ENCODE assay signal across 17 cellular contexts in genomic region chr7:14144109-14144508, GRCh38.
DNase-seq lines count a peak whose midpoint lies in the region; ATAC-seq and TF ChIP-seq lines count a peak whose summit lies in the region.
"Had no signal": no experiment of that assay in that cellular context is flagged by ENCODE, and none has a peak within 500 bp of the region (broad histone marks: within the 10 kb centered on the region; RNA-seq: fewer than 3 reads in every experiment).

No MANE protein-coding gene starts in this region.

- H3K4me3 ChIP-seq in GM23338 (no peak overlapping the region), fibroblast of villous mesenchyme (ENCODE audit: low read depth, low read length) (no peak overlapping the region)
- H3K4me3 ChIP-seq: BLaER1 had no signal

- H3K4me1 ChIP-seq in GM23338 (ENCODE audit: insufficient read depth) = peaks cover 12% of the 10 kb centered on the region; the same call in 1 of the 2 replicates
- H3K4me1 ChIP-seq: BLaER1, Caco-2 had no signal

- H3K9me3 Mint-ChIP-seq in GM23338 (no peaks in the 10 kb centered on the region), WTC11 (no peaks in the 10 kb centered on the region)
- peaks cover 0 to 9% (median 0%) of the 10 kb centered on the region in 9 donors for H3K9me3 Mint-ChIP-seq in naive thymus-derived CD8-positive, alpha-beta T cell
- H3K9me3 Mint-ChIP-seq: CD8-positive, alpha-beta T cell had no signal

- no peaks in the 10 kb centered on the region for H3K79me2 ChIP-seq in GM23338 (replicated peaks; ENCODE audit: insufficient read depth)

- ATAC-seq in GM23338 (no peak), WTC11 (no peak), esophagus mucosa (no peak), HG03280 (IDR thresholded peaks at IDR 0.05; ENCODE audit: unreplicated experiment) (no peak)
- ATAC-seq in naive thymus-derived CD8-positive, alpha-beta T cell = no peak
- ATAC-seq: CD8-positive, alpha-beta T cell had no signal

- H3K27me3 ChIP-seq in GM23338 (ENCODE audit: insufficient read depth) = no peaks in the 10 kb centered on the region
- H3K27me3 ChIP-seq: BLaER1 had no signal

- H2AFZ ChIP-seq in GM23338 = no peak overlapping the region

- H3K36me3 Mint-ChIP-seq in GM23338 (ENCODE audit: low read depth) (no peaks in the 10 kb centered on the region), WTC11 (no peaks in the 10 kb centered on the region)
- H3K36me3 Mint-ChIP-seq in naive thymus-derived CD8-positive, alpha-beta T cell = no peaks in the 10 kb centered on the region
- H3K36me3 Mint-ChIP-seq: CD4-positive, CD25-positive, alpha-beta regulatory T cell; CD8-positive, alpha-beta T cell had no signal

- POLR2A ChIA-PET in WTC11 (lab: Charles Lee) = interaction anchor here (0.6 to 1.2 kb wide), 2 partner anchors 153 to 1582 kb away, joined by 3 to 4 read pairs; no protein-coding TSS in a partner anchor
- POLR2A ChIA-PET in naive thymus-derived CD8-positive, alpha-beta T cell (lab: Charles Lee) = no interaction called here

- H3K27me3 Mint-ChIP-seq in GM23338 (ENCODE audit: insufficient read depth, low read depth, poor library complexity) = no peaks in the 10 kb centered on the region
- no peaks in the 10 kb centered on the region for H3K27me3 Mint-ChIP-seq in WTC11 (ENCODE audit: low read depth)
- H3K27me3 Mint-ChIP-seq in naive thymus-derived CD8-positive, alpha-beta T cell = no peaks in the 10 kb centered on the region
- H3K27me3 Mint-ChIP-seq: CD4-positive, CD25-positive, alpha-beta regulatory T cell had no signal

- H3K4me3 Mint-ChIP-seq in GM23338 (no peak overlapping the region), WTC11 (no peak overlapping the region)
- no peak overlapping the region for H3K4me3 Mint-ChIP-seq in naive thymus-derived CD8-positive, alpha-beta T cell
- H3K4me3 Mint-ChIP-seq: CD4-positive, CD25-positive, alpha-beta regulatory T cell; CD8-positive, alpha-beta T cell had no signal

- no peaks in the 10 kb centered on the region for H4K20me1 ChIP-seq in GM23338 (replicated peaks; ENCODE audit: insufficient read depth)
- H4K20me1 ChIP-seq: BLaER1 had no signal

- H3F3A ChIP-seq in GM23338 (replicated peaks; ENCODE audit: low read depth) = no peaks in the 10 kb centered on the region

- no peaks in the 10 kb centered on the region for H3K9me2 ChIP-seq in GM23338 (ENCODE audit: insufficient read depth)

- CTCF ChIA-PET in WTC11 (lab: Charles Lee) = interaction anchor here (1.4 to 1.6 kb wide), 3 partner anchors 9 to 547 kb away, joined by 3 to 5 read pairs (median 4); no protein-coding TSS in a partner anchor

- peak overlapping the region; percentile 85 for H3K27ac Mint-ChIP-seq in GM23338
- peak overlapping the region; percentile 87 for H3K27ac Mint-ChIP-seq in WTC11
- no peak overlapping the region for H3K27ac Mint-ChIP-seq in naive thymus-derived CD8-positive, alpha-beta T cell
- H3K27ac Mint-ChIP-seq: CD4-positive, CD25-positive, alpha-beta regulatory T cell; CD8-positive, alpha-beta T cell had no signal

- H3K36me3 ChIP-seq in GM23338 (ENCODE audit: insufficient read depth) = no peaks in the 10 kb centered on the region
- H3K36me3 ChIP-seq: BLaER1 had no signal

- H3K27ac ChIP-seq in GM23338 (ENCODE audit: low read depth) = peak overlapping the region; percentile 6; the same call in 1 of the 2 replicates
- H3K27ac ChIP-seq: BLaER1, C4-2B had no signal

- DNase-seq in GM23338 (ENCODE audit: low spot score) = no peak
- peak; percentile 58 for DNase-seq in NCI-H69 (lab: John Stamatoyannopoulos, UW)
- DNase-seq in WTC11 (ENCODE audit: low spot score) = no peak
- DNase-seq in fibroblast of villous mesenchyme (ENCODE audit: low read depth) = peak; percentile 6
- DNase-seq in naive thymus-derived CD8-positive, alpha-beta T cell = no peak
- no peak for DNase-seq in cortex of kidney (lab: John Stamatoyannopoulos, UW)
- DNase-seq: Caco-2; CD4-positive, CD25-positive, alpha-beta regulatory T cell; CD8-positive, alpha-beta T cell; DMS153; DND-41; H7; HCEC 1CT had no signal

- peaks cover 6% of the 10 kb centered on the region; the same call in 2 of the 3 replicates for H3K4me1 Mint-ChIP-seq in GM23338
- peaks cover 7% of the 10 kb centered on the region for H3K4me1 Mint-ChIP-seq in WTC11
- no peaks in the 10 kb centered on the region for H3K4me1 Mint-ChIP-seq in naive thymus-derived CD8-positive, alpha-beta T cell
- H3K4me1 Mint-ChIP-seq: CD4-positive, CD25-positive, alpha-beta regulatory T cell had no signal

- no peak for TF ChIP-seq CTCF in GM23338 (conservative IDR thresholded peaks at IDR 0.05; ENCODE audit: low read depth in 2 of 2)
- TF ChIP-seq CTCF in WTC11 (IDR thresholded peaks at IDR 0.05) = no peak
- no peak for TF ChIP-seq CTCF in fibroblast of villous mesenchyme (IDR thresholded peaks at IDR 0.05; ENCODE audit: insufficient read depth, low read depth, low read length)

- peak overlapping the region; percentile 4; the same call in 1 of the 2 replicates for H3K4me2 ChIP-seq in GM23338
- H3K4me2 ChIP-seq: BLaER1 had no signal

TF ChIP-seq in GM23338, 12 proteins besides CTCF, POLR2A, EP300 and RAD21 (continues in another document):
- no peak for TF ChIP-seq NANOG (IDR thresholded peaks at IDR 0.05; ENCODE audit: borderline replicate concordance)
- TF ChIP-seq CREB1 (CRISPR knock-in tag; IDR thresholded peaks at IDR 0.05; ENCODE audit: low read depth) = no peak
- TF ChIP-seq REST (IDR thresholded peaks at IDR 0.05; ENCODE audit: unreplicated experiment) = no peak
- TF ChIP-seq POLR2AphosphoS5 (IDR thresholded peaks at IDR 0.05; ENCODE audit: low read depth) = no peak
- no peak for TF ChIP-seq ZNF114 (CRISPR knock-in tag; IDR thresholded peaks at IDR 0.05)
- TF ChIP-seq ZNF331 (CRISPR knock-in tag; IDR thresholded peaks at IDR 0.05; ENCODE audit: low read depth) = no peak

TF ChIP-seq in WTC11, 78 proteins besides CTCF, POLR2A, EP300 and RAD21:
- TF ChIP-seq ZNF219 (CRISPR knock-in tag; IDR thresholded peaks at IDR 0.05; ENCODE audit: borderline replicate concordance) (no peak), IRF2 (CRISPR knock-in tag; IDR thresholded peaks at IDR 0.05; ENCODE audit: borderline replicate concordance, low read depth) (no peak), ZNF281 (CRISPR knock-in tag; IDR thresholded peaks at IDR 0.05) (no peak), EMX1 (CRISPR knock-in tag; IDR thresholded peaks at IDR 0.05) (no peak), GRHL2 (CRISPR knock-in tag; IDR thresholded peaks at IDR 0.05; ENCODE audit: insufficient replicate concordance, severe bottlenecking) (no peak), SMAD3 (CRISPR knock-in tag; IDR thresholded peaks at IDR 0.05; ENCODE audit: borderline replicate concordance) (no peak), MAX (CRISPR knock-in tag; IDR thresholded peaks at IDR 0.05) (no peak), CREB1 (CRISPR knock-in tag; IDR thresholded peaks at IDR 0.05) (no peak)
TF ChIP-seq in WTC11: peak in this region for 0.

Comparison
In these comparisons a context has a peak if more than half of its experiments do, and no peak if none do; other contexts are left out.
1. DNase-seq: peak in NCI-H69 (single experiment) and fibroblast of villous mesenchyme (single experiment); none in GM23338 (single experiment), WTC11 (single experiment), naive thymus-derived CD8-positive, alpha-beta T cell (0 of 10) and cortex of kidney (single experiment).
2. H3K27ac Mint-ChIP-seq: peak in GM23338 (single experiment) and WTC11 (single experiment); none in naive thymus-derived CD8-positive, alpha-beta T cell (0 of 10).